In genomic region chr11:15716550-15716949, GRCh38 we compare ENCODE assay signal across 19 cellular contexts.
A peak's percentile ranks its signal among the peaks of the same experiment; 100 is the strongest.
DNase-seq lines count a peak whose midpoint lies in the region; ATAC-seq and TF ChIP-seq lines count a peak whose summit lies in the region.
"Had no signal": no experiment of that assay in that cellular context is flagged by ENCODE, and none has a peak within 500 bp of the region (broad histone marks: within the 10 kb centered on the region; RNA-seq: fewer than 3 reads in every experiment).

No MANE protein-coding gene starts in this region.

- H3K36me3 ChIP-seq in RWPE2 (ENCODE audit: low read depth): no peaks in the 10 kb centered on the region
- H3K36me3 ChIP-seq: esophagus squamous epithelium had no signal

- peak; percentile 79 for ATAC-seq in RWPE2 (ENCODE audit: low read depth)
- ATAC-seq in GM19328 (IDR thresholded peaks at IDR 0.05; ENCODE audit: unreplicated experiment): no peak
- ATAC-seq: activated CD8-positive, alpha-beta memory T cell treated with anti-CD3 and anti-CD28 coated beads, Interleukin-2, amount 10 ng/mL, durations not matched to agents 7 days and 5 days; activated T-helper 17 cell treated with anti-CD3 and anti-CD28 coated beads, Interleukin-2, amount 50 U/mL, for 72 hours; right cardiac atrium had no signal

- H3K27me3 ChIP-seq in RWPE2 (ENCODE audit: insufficient read depth, poor library complexity, severe bottlenecking): no peaks in the 10 kb centered on the region

- no peak for TF ChIP-seq CTCF in RWPE2 (IDR thresholded peaks at IDR 0.05; ENCODE audit: poor library complexity, severe bottlenecking)
- no peak for TF ChIP-seq CTCF in fibroblast of pulmonary artery (IDR thresholded peaks at IDR 0.05; ENCODE audit: low read length, missing control alignments)

- no peaks in the 10 kb centered on the region for H3K4me1 ChIP-seq in RWPE2 (ENCODE audit: insufficient read depth, poor library complexity, severe bottlenecking)
- H3K4me1 ChIP-seq: esophagus squamous epithelium had no signal

- no peaks in the 10 kb centered on the region for H3K9me3 ChIP-seq in RWPE2 (ENCODE audit: severe bottlenecking)
- H3K9me3 ChIP-seq: esophagus squamous epithelium had no signal

- DNase-seq in AG08396 (ENCODE audit: low spot score) (peak; percentile 18), EH (ENCODE audit: low read depth) (peak; percentile 76), RWPE2 (ENCODE audit: low spot score) (no peak), fibroblast of pulmonary artery (ENCODE audit: low read depth) (peak; percentile 9), KG1 (lab: John Stamatoyannopoulos, UW) (no peak), HEK293T (ENCODE audit: extremely low spot score) (no peak)
- DNase-seq: activated CD4-positive, alpha-beta T cell treated with anti-CD3 and anti-CD28 coated beads for 4 hours; activated CD8-positive, alpha-beta memory T cell treated with anti-CD3 and anti-CD28 coated beads, Interleukin-2, amount 10 ng/mL, durations not matched to agents 7 days and 5 days; CD8-positive, alpha-beta memory T cell; central memory CD4-positive, alpha-beta T cell; effector CD4-positive, alpha-beta T cell; esophagus squamous epithelium; head of caudate nucleus; Karpas-422; NCI-H345; right cardiac atrium; SW 1271 had no signal

- CTCF ChIA-PET in HEK293T (lab: Yijun Ruan, JAX): no interaction called here

- H3K27ac ChIP-seq in RWPE2 (ENCODE audit: poor library complexity, severe bottlenecking): no peak overlapping the region
- H3K27ac ChIP-seq: esophagus squamous epithelium had no signal

- POLR2A ChIA-PET in HEK293T (lab: Yijun Ruan, JAX): no interaction called here

- H3K4me3 ChIP-seq in RWPE2 (ENCODE audit: severe bottlenecking) (no peak overlapping the region), fibroblast of pulmonary artery (replicated peaks; ENCODE audit: low read depth, low read length) (no peak overlapping the region)
- H3K4me3 ChIP-seq: esophagus squamous epithelium had no signal

TF ChIP-seq in HEK293T, 16 proteins besides CTCF, POLR2A, EP300 and RAD21:
- no peak for TF ChIP-seq FOXK2 (IDR thresholded peaks at IDR 0.05)
- TF ChIP-seq BHLHE40 (IDR thresholded peaks at IDR 0.05; ENCODE audit: borderline replicate concordance): no peak
- TF ChIP-seq L3MBTL2 (conservative IDR thresholded peaks at IDR 0.05): no peak
- TF ChIP-seq FOXM1 (IDR thresholded peaks at IDR 0.05; ENCODE audit: borderline replicate concordance): no peak
- TF ChIP-seq ARNT (IDR thresholded peaks at IDR 0.05): no peak
- TF ChIP-seq TARDBP (IDR thresholded peaks at IDR 0.05): no peak
- TF ChIP-seq FOXA1 (IDR thresholded peaks at IDR 0.05): no peak
- no peak for TF ChIP-seq NFRKB (IDR thresholded peaks at IDR 0.05)
- no peak for TF ChIP-seq HDGF (IDR thresholded peaks at IDR 0.05; ENCODE audit: borderline replicate concordance)
- no peak for TF ChIP-seq SUZ12 (IDR thresholded peaks at IDR 0.05)
- TF ChIP-seq LEF1 (IDR thresholded peaks at IDR 0.05; ENCODE audit: borderline replicate concordance): no peak
- TF ChIP-seq PKNOX1 (IDR thresholded peaks at IDR 0.05): no peak
- no peak for TF ChIP-seq ZNF384 (IDR thresholded peaks at IDR 0.05)
- no peak for TF ChIP-seq SP1 (IDR thresholded peaks at IDR 0.05)
- no peak for TF ChIP-seq CTBP1 (IDR thresholded peaks at IDR 0.05; ENCODE audit: borderline replicate concordance)
- TF ChIP-seq ELF4 (IDR thresholded peaks at IDR 0.05): no peak
TF ChIP-seq in HEK293T: peak in this region for 0.

Comparison
In these comparisons a context has a peak if more than half of its experiments do, and no peak if none do; other contexts are left out.
1. DNase-seq: peak in AG08396 (single experiment), EH (single experiment) and fibroblast of pulmonary artery (single experiment); none in RWPE2 (single experiment), KG1 (single experiment) and HEK293T (single experiment).